In genomic region chr9:94860678-94861588, GRCh38 we compare ENCODE assay signal across 8 cellular contexts.
A peak's percentile ranks its signal among the peaks of the same experiment; 100 is the strongest.
DNase-seq lines count a peak whose midpoint lies in the region; ATAC-seq, FAIRE-seq and TF ChIP-seq lines count a peak whose summit lies in the region.

No MANE protein-coding gene starts in this region.

- DNase-seq in GM12891 (ENCODE audit: insufficient read length, low spot score) (peak; percentile 55), NCI-H146 treated with DMSO at 0.1 percent for 48 hours (lab: John Stamatoyannopoulos, UW; ENCODE audit: unreplicated experiment) (peak; percentile 45), glomerular visceral epithelial cell (ENCODE audit: extremely low spot score) (peak; percentile 98), islet precursor cell (no peak), D721Med (ENCODE audit: insufficient read length, low spot score) (no peak)
- DNase-seq in activated CD4-positive, alpha-beta memory T cell treated with anti-CD3 and anti-CD28 coated beads, Interleukin-2, amount 10 ng/mL, durations not matched to agents 7 days and 5 days, result peak; percentile 87
- peak; percentile 21 to 52 for DNase-seq in stimulated activated CD8-positive, alpha-beta memory T cell treated with anti-CD3 and anti-CD28 coated beads, Interleukin-4, amount 100 ng/mL, for 4 hours (ENCODE audit: low read depth in 2 of 2, low spot score in 1 of 2)

- H3K9me3 Mint-ChIP-seq in activated CD4-positive, alpha-beta memory T cell treated with anti-CD3 and anti-CD28 coated beads, Interleukin-2, amount 10 ng/mL, durations not matched to agents 7 days and 5 days, result no peaks in the 10 kb centered on the region

- peak; percentile 94 for FAIRE-seq in GM12891 (lab: Jason Lieb, UNC)
- no peak for FAIRE-seq in D721Med (lab: Jason Lieb, UNC)

- peaks cover 47% of the 10 kb centered on the region for H3K4me1 Mint-ChIP-seq in activated CD4-positive, alpha-beta memory T cell treated with anti-CD3 and anti-CD28 coated beads, Interleukin-2, amount 10 ng/mL, durations not matched to agents 7 days and 5 days

- CTCF ChIA-PET in activated CD4-positive, alpha-beta memory T cell treated with anti-CD3 and anti-CD28 coated beads, Interleukin-2, amount 10 ng/mL, durations not matched to agents 7 days and 5 days (lab: Charles Lee), result interaction anchor here (0.5 to 2.0 kb wide), 10 partner anchors 9 to 180 kb away, joined by 3 to 7 read pairs (median 3); no protein-coding TSS in a partner anchor

- no peak; the same call in 1 of the 2 replicates for TF ChIP-seq POLR2A in GM12891 (IDR thresholded peaks at IDR 0.05; ENCODE audit: low read depth, low read length)

- H3K36me3 Mint-ChIP-seq in activated CD4-positive, alpha-beta memory T cell treated with anti-CD3 and anti-CD28 coated beads, Interleukin-2, amount 10 ng/mL, durations not matched to agents 7 days and 5 days (ENCODE audit: low read depth), result peaks cover 18% of the 10 kb centered on the region

- peak; percentile 93 for ATAC-seq in HG02588 (IDR thresholded peaks at IDR 0.05; ENCODE audit: unreplicated experiment)

- POLR2A ChIA-PET in activated CD4-positive, alpha-beta memory T cell treated with anti-CD3 and anti-CD28 coated beads, Interleukin-2, amount 10 ng/mL, durations not matched to agents 7 days and 5 days (lab: Charles Lee), result interaction anchor here (1.0 to 3.0 kb wide), 17 partner anchors 9 to 135 kb away, joined by 3 to 27 read pairs (median 4); partner anchors contain the start of gene AOPEP

- H3K27ac Mint-ChIP-seq in activated CD4-positive, alpha-beta memory T cell treated with anti-CD3 and anti-CD28 coated beads, Interleukin-2, amount 10 ng/mL, durations not matched to agents 7 days and 5 days, result peak overlapping the region; percentile 90

- no peaks in the 10 kb centered on the region for H3K27me3 Mint-ChIP-seq in activated CD4-positive, alpha-beta memory T cell treated with anti-CD3 and anti-CD28 coated beads, Interleukin-2, amount 10 ng/mL, durations not matched to agents 7 days and 5 days

- H3K4me3 Mint-ChIP-seq in activated CD4-positive, alpha-beta memory T cell treated with anti-CD3 and anti-CD28 coated beads, Interleukin-2, amount 10 ng/mL, durations not matched to agents 7 days and 5 days, result peak overlapping the region; percentile 54

- no peak for TF ChIP-seq CTCF in D721Med (IDR thresholded peaks at IDR 0.05; ENCODE audit: insufficient read depth, missing control alignments)

TF ChIP-seq in GM12891, 5 proteins besides CTCF, POLR2A, EP300 and RAD21:
- TF ChIP-seq TAF1 (IDR thresholded peaks at IDR 0.05; ENCODE audit: low read depth, low read length) (no peak), SPI1 (IDR thresholded peaks at IDR 0.05; ENCODE audit: low read depth, low read length) (peak; percentile 17; the same call in 1 of the 2 replicates), PAX5 (IDR thresholded peaks at IDR 0.05; ENCODE audit: insufficient read depth, low read length, severe bottlenecking) (peak; percentile 72), POLR2AphosphoS5 (IDR thresholded peaks at IDR 0.05; ENCODE audit: low read depth, low read length) (peak; percentile 65; the same call in 1 of the 2 replicates), POU2F2 (IDR thresholded peaks at IDR 0.05; ENCODE audit: low read depth, low read length) (peak; percentile 96)
TF ChIP-seq in GM12891: peak in this region for 4.

Comparison
In these comparisons a context has a peak if more than half of its experiments do, and no peak if none do; other contexts are left out.
1. DNase-seq: peak in GM12891 (single experiment), NCI-H146 treated with DMSO at 0.1 percent for 48 hours (single experiment), activated CD4-positive, alpha-beta memory T cell treated with anti-CD3 and anti-CD28 coated beads, Interleukin-2, amount 10 ng/mL, durations not matched to agents 7 days and 5 days (single experiment), glomerular visceral epithelial cell (single experiment) and stimulated activated CD8-positive, alpha-beta memory T cell treated with anti-CD3 and anti-CD28 coated beads, Interleukin-4, amount 100 ng/mL, for 4 hours (2 of 2); none in islet precursor cell (single experiment) and D721Med (single experiment).